ENCODE assay signal across 17 cellular contexts in genomic region chr6:111771084-111771411, GRCh38.
DNase-seq lines count a peak whose midpoint lies in the region; TF ChIP-seq lines count a peak whose summit lies in the region.
"Had no signal": no experiment of that assay in that cellular context is flagged by ENCODE, and none has a peak within 500 bp of the region (broad histone marks: within the 10 kb centered on the region; RNA-seq: fewer than 3 reads in every experiment).

No MANE protein-coding gene starts in this region.

- in situ Hi-C loops in GM13976 (cut with MboI; ENCODE audit: low sequenced_read_pairs, unreplicated experiment): no loop called here

- TF ChIP-seq CTCF in brain (conservative IDR thresholded peaks at IDR 0.05) (no peak), nephron progenitor cell (IDR thresholded peaks at IDR 0.05) (no peak), GM13976 (IDR thresholded peaks at IDR 0.05; ENCODE audit: borderline replicate concordance, control extremely low read depth, extremely low read depth, insufficient read depth, missing control alignments) (no peak)

- intact Hi-C loops in activated naive CD4-positive, alpha-beta T cell treated with anti-CD3 and anti-CD28 coated beads for 36 hours (cut with micrococcal nuclease): no loop called here

- CTCF ChIA-PET in activated naive CD4-positive, alpha-beta T cell treated with anti-CD3 and anti-CD28 coated beads for 36 hours (lab: Charles Lee): interaction anchor here (0.9 to 1.2 kb wide), 2 partner anchors 48 to 75 kb away, joined by 3 read pairs; no protein-coding TSS in a partner anchor

- peaks cover 30% of the 10 kb centered on the region for H3K36me3 Mint-ChIP-seq in activated naive CD4-positive, alpha-beta T cell treated with anti-CD3 and anti-CD28 coated beads for 36 hours (ENCODE audit: low read depth)
- H3K36me3 Mint-ChIP-seq in brain: peaks cover 34% of the 10 kb centered on the region
- H3K36me3 Mint-ChIP-seq in nephron progenitor cell (ENCODE audit: low read depth): peaks cover 18% of the 10 kb centered on the region

- peak overlapping the region; percentile 48 for H3K27ac Mint-ChIP-seq in activated naive CD4-positive, alpha-beta T cell treated with anti-CD3 and anti-CD28 coated beads for 36 hours
- H3K27ac Mint-ChIP-seq in brain (peak overlapping the region in 4 of 5 experiments; percentile 16 to 77 (median 70)), nephron progenitor cell (peak overlapping the region; percentile 87)
- H3K27ac Mint-ChIP-seq: dendritic cell treated with granulocyte-macrophage colony-stimulating factor and Interleukin-4, amounts not matched to agents 40 ng/mL and 50 ng/mL, for 4 days had no signal

- peaks cover 5% of the 10 kb centered on the region for H3K9me3 Mint-ChIP-seq in activated naive CD4-positive, alpha-beta T cell treated with anti-CD3 and anti-CD28 coated beads for 36 hours
- no peaks in the 10 kb centered on the region for H3K9me3 Mint-ChIP-seq in brain
- no peaks in the 10 kb centered on the region for H3K9me3 Mint-ChIP-seq in nephron progenitor cell
- H3K9me3 Mint-ChIP-seq: dendritic cell treated with granulocyte-macrophage colony-stimulating factor and Interleukin-4, amounts not matched to agents 40 ng/mL and 50 ng/mL, for 4 days; T-helper 2 cell treated with Interferon-gamma antibody and Interleukin-4, amounts not matched to agents 5 μg/mL and 100 μg/mL, for 36 hours had no signal

- peaks cover 88% of the 10 kb centered on the region for H3K4me1 Mint-ChIP-seq in activated naive CD4-positive, alpha-beta T cell treated with anti-CD3 and anti-CD28 coated beads for 36 hours (ENCODE audit: low read depth)
- H3K4me1 Mint-ChIP-seq in brain (peaks cover 86% of the 10 kb centered on the region), nephron progenitor cell (peaks cover 51% of the 10 kb centered on the region)

- no peak for DNase-seq in activated naive CD4-positive, alpha-beta T cell treated with anti-CD3 and anti-CD28 coated beads for 36 hours
- no peak for DNase-seq in activated naive CD4-positive, alpha-beta T cell (lab: John Stamatoyannopoulos, UW)
- DNase-seq in NCI-H524 (lab: John Stamatoyannopoulos, UW) (peak; percentile 19 to 71), nephron progenitor cell (no peak), Ammon's horn (ENCODE audit: low spot score) (no peak), T-helper 9 cell (no peak), GM13976 (ENCODE audit: low spot score) (no peak)
- DNase-seq: amygdala; GDM1; NCI-H1436 treated with DMSO at 0.1 percent for 48 hours; NCI-H69; stimulated activated CD4-positive, alpha-beta T cell treated with anti-CD3 and anti-CD28 coated beads, Interleukin-15, amount 100 ng/mL, for 24 hours; uterus had no signal

- H3K27me3 Mint-ChIP-seq in activated naive CD4-positive, alpha-beta T cell treated with anti-CD3 and anti-CD28 coated beads for 36 hours (ENCODE audit: low read depth): no peaks in the 10 kb centered on the region
- H3K27me3 Mint-ChIP-seq in brain (no peaks in the 10 kb centered on the region), nephron progenitor cell (ENCODE audit: low read depth, poor library complexity) (peaks cover 4% of the 10 kb centered on the region)
- H3K27me3 Mint-ChIP-seq: dendritic cell treated with granulocyte-macrophage colony-stimulating factor and Interleukin-4, amounts not matched to agents 40 ng/mL and 50 ng/mL, for 4 days had no signal

- no peak overlapping the region for H3K4me3 Mint-ChIP-seq in activated naive CD4-positive, alpha-beta T cell treated with anti-CD3 and anti-CD28 coated beads for 36 hours
- no peak overlapping the region for H3K4me3 Mint-ChIP-seq in brain
- no peak overlapping the region for H3K4me3 Mint-ChIP-seq in nephron progenitor cell
- H3K4me3 Mint-ChIP-seq: CD14-positive monocyte; dendritic cell treated with granulocyte-macrophage colony-stimulating factor and Interleukin-4, amounts not matched to agents 40 ng/mL and 50 ng/mL, for 4 days; T-helper 2 cell treated with Interferon-gamma antibody and Interleukin-4, amounts not matched to agents 5 μg/mL and 100 μg/mL, for 36 hours had no signal

Comparison
In these comparisons a context has a peak if more than half of its experiments do, and no peak if none do; other contexts are left out.
1. DNase-seq: peak in NCI-H524 (2 of 2); none in activated naive CD4-positive, alpha-beta T cell treated with anti-CD3 and anti-CD28 coated beads for 36 hours (single experiment), activated naive CD4-positive, alpha-beta T cell (0 of 4), nephron progenitor cell (single experiment), Ammon's horn (single experiment), T-helper 9 cell (single experiment) and GM13976 (single experiment).
2. Peak in every context shown above with its lines, with median percentiles within 50 percentile points of each other: H3K27ac Mint-ChIP-seq.